Comparison of ENCODE assay signal across 1 cellular context in genomic region chr2:143177081-143177786, GRCh38.
TF ChIP-seq lines count a peak whose summit lies in the region.

No MANE protein-coding gene starts in this region.

TF ChIP-seq in H1, 55 proteins besides CTCF, POLR2A, EP300 and RAD21 (continued from another document):
- TF ChIP-seq CHD1 (IDR thresholded peaks at IDR 0.05; ENCODE audit: low read depth, low read length), result no peak
